Comparison of ENCODE assay signal across 20 cellular contexts in the genomic region with DNA sequence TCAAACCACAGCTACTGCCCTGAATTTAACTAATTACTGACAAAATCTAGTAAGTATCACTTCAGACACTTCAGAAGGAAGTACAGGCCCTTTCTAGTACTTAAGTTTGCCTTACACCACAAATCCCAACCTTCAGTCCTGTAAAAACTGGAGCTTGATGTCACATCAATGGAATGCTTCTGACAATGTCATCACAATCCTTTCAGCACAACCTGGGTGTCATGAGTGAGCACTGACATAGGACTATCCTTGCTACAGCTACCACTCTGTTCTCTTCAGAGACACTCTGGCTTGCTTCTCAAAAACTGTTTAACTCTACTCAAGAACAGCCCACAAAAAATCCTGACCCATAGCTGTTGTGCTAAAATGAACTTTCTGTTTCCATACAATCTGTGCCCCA.
A peak's percentile ranks its signal among the peaks of the same experiment; 100 is the strongest.
DNase-seq lines count a peak whose midpoint lies in the region; ATAC-seq, FAIRE-seq and TF ChIP-seq lines count a peak whose summit lies in the region.
"Had no signal": no experiment of that assay in that cellular context is flagged by ENCODE, and none has a peak within 500 bp of the region (broad histone marks: within the 10 kb centered on the region; RNA-seq: fewer than 3 reads in every experiment).

No MANE protein-coding gene starts in this region.

- no peak overlapping the region for H3K9ac ChIP-seq in HepG2 (ENCODE audit: insufficient read depth, low read depth, low read length)
- H3K9ac ChIP-seq: GM23248 had no signal

- intact Hi-C loops in Right ventricle myocardium superior (cut with DNase I) (no loop called here), left ventricle myocardium inferior (cut with micrococcal nuclease) (no loop called here), natural killer cell (cut with micrococcal nuclease) (no loop called here), A673 (cut with micrococcal nuclease; ENCODE audit: unreplicated experiment) (no loop called here), HepG2 (cut with micrococcal nuclease; ENCODE audit: unreplicated experiment) (no loop called here)

- no peaks in the 10 kb centered on the region for H3K4me1 Mint-ChIP-seq in natural killer cell
- H3K4me1 Mint-ChIP-seq: CD14-positive monocyte had no signal

- H3K27me3 ChIP-seq in left ventricle myocardium inferior (ENCODE audit: low read depth) (peaks cover 11% of the 10 kb centered on the region), A673 (replicated peaks; ENCODE audit: insufficient read depth, low read depth, low read length, poor library complexity) (no peaks in the 10 kb centered on the region), HepG2 (ENCODE audit: control insufficient read depth in 1 of 2, insufficient read depth in 2 of 2, low read length in 2 of 2) (peaks cover 0 to 10% of the 10 kb centered on the region in 2 experiments; a peak in 2 of 5 replicates)

- H3K9me3 Mint-ChIP-seq in natural killer cell = no peaks in the 10 kb centered on the region
- H3K9me3 Mint-ChIP-seq: CD8-positive, alpha-beta T cell had no signal

- DNase-seq in Right ventricle myocardium superior (no peak), left ventricle myocardium inferior (no peak), kidney tubule cell (ENCODE audit: low spot score) (peak; percentile 28), natural killer cell (no peak), A673 (ENCODE audit: low spot score) (no peak), HepG2 (ENCODE audit: low spot score) (no peak)
- DNase-seq: CD8-positive, alpha-beta T cell; COR-L47; DMS153; DMS79 treated with DMSO at 0.1 percent for 48 hours; EL; GM23248 had no signal

- no peak overlapping the region for H3K4me2 ChIP-seq in HepG2 (ENCODE audit: low read depth, low read length)
- H3K4me2 ChIP-seq: A549 had no signal

- no TSS peak for BruUV-seq in A673 (replicated peaks; lab: Mats Ljungman, UMichigan)
- no TSS peak for BruUV-seq in HepG2 (replicated peaks; lab: Mats Ljungman, UMichigan)

- H2AFZ ChIP-seq in HepG2 (ENCODE audit: low read length) = no peak overlapping the region
- H2AFZ ChIP-seq: GM23248 had no signal

- TF ChIP-seq POLR2A in HepG2 (IDR thresholded peaks at IDR 0.05; ENCODE audit: insufficient read depth in 1 of 2, low read depth in 2 of 2, low read length in 2 of 2) = no peak

- no peaks in the 10 kb centered on the region for H4K20me1 ChIP-seq in HepG2 (ENCODE audit: insufficient read depth, low read length)

- H3K4me1 ChIP-seq in left ventricle myocardium inferior (peaks cover 20% of the 10 kb centered on the region), A673 (ENCODE audit: insufficient read depth, low read length, poor library complexity, severe bottlenecking) (no peaks in the 10 kb centered on the region), HepG2 (ENCODE audit: insufficient read depth, low read length) (no peaks in the 10 kb centered on the region)
- H3K4me1 ChIP-seq: A549 had no signal

- FAIRE-seq in HepG2 (lab: Jason Lieb, UNC) = no peak
- FAIRE-seq: A549, D721Med, G401.6, GM12891, H54, HTR-8/SVneo had no signal

- peak overlapping the region; percentile 62 for H3K27ac ChIP-seq in left ventricle myocardium inferior (replicated peaks)
- no peak overlapping the region for H3K27ac ChIP-seq in A673 (ENCODE audit: low read depth, low read length, poor library complexity, severe bottlenecking)
- H3K27ac ChIP-seq in HepG2 (ENCODE audit: extremely low read length, insufficient read depth, low read length) = no peak overlapping the region
- H3K27ac ChIP-seq: A549, GM23248 had no signal

- no peak overlapping the region for H3K27ac Mint-ChIP-seq in natural killer cell
- H3K27ac Mint-ChIP-seq: CD14-positive monocyte; CD8-positive, alpha-beta T cell had no signal

- in situ Hi-C loops in HepG2 (cut with HindIII; ENCODE audit: extremely low pct_ligation_motif_present, low pct_unique_long_range_greater_than_20kb) = no loop called here

- TF ChIP-seq EP300 in HepG2 (IDR thresholded peaks at IDR 0.05; ENCODE audit: low read depth in 2 of 2, low read length in 2 of 2) = no peak
- no peak for TF ChIP-seq EP300 in HepG2 (CRISPR knock-in tag; IDR thresholded peaks at IDR 0.05; ENCODE audit: borderline replicate concordance)

- H3K4me3 ChIP-seq in left ventricle myocardium inferior (no peak overlapping the region), A673 (ENCODE audit: low read depth, low read length, poor library complexity, severe bottlenecking) (no peak overlapping the region), HepG2 (replicated peaks in 1 of 3; ENCODE audit: insufficient read depth in 1 of 3, low read depth in 2 of 3, low read length in 3 of 3) (no peak overlapping the region)
- H3K4me3 ChIP-seq: A549, GM23248 had no signal

- TF ChIP-seq CTCF in left ventricle myocardium inferior (IDR thresholded peaks at IDR 0.05; ENCODE audit: borderline replicate concordance) = no peak
- no peak for TF ChIP-seq CTCF in natural killer cell (IDR thresholded peaks at IDR 0.05)
- no peak for TF ChIP-seq CTCF in A673 (conservative IDR thresholded peaks at IDR 0.05; ENCODE audit: low read depth, low read length)
- no peak for TF ChIP-seq CTCF in HepG2 (CRISPR knock-in tag; IDR thresholded peaks at IDR 0.05)

- ATAC-seq in Right ventricle myocardium superior (ENCODE audit: poor library complexity) (peak; percentile 96), natural killer cell (no peak), HepG2 (no peak)
- ATAC-seq: CD8-positive, alpha-beta T cell; HCT116 had no signal

- TF ChIP-seq RAD21 in HepG2 (CRISPR knock-in tag; IDR thresholded peaks at IDR 0.05) = no peak

- POLR2A ChIA-PET in A673 (lab: Charles Lee; ENCODE audit: low non-redundant PET) = no interaction called here
- POLR2A ChIA-PET in HepG2 (lab: Yijun Ruan, JAX) = no interaction called here

- no peaks in the 10 kb centered on the region for H3K36me3 Mint-ChIP-seq in natural killer cell
- H3K36me3 Mint-ChIP-seq: CD14-positive monocyte; CD8-positive, alpha-beta T cell had no signal

- H3K27me3 Mint-ChIP-seq in natural killer cell (ENCODE audit: low read depth in 2 of 2) = peaks cover 11% of the 10 kb centered on the region in 2 donors

- CTCF ChIA-PET in A673 (lab: Charles Lee) (no interaction called here), HepG2 (lab: Yijun Ruan, JAX; ENCODE audit: low intra/inter-chr PET ratio, low total read pairs) (no interaction called here)

- H3K9me3 ChIP-seq in left ventricle myocardium inferior (replicated peaks) = peaks cover 7% of the 10 kb centered on the region
- no peaks in the 10 kb centered on the region for H3K9me3 ChIP-seq in A673 (ENCODE audit: low read depth, low read length, poor library complexity, severe bottlenecking)
- no peaks in the 10 kb centered on the region for H3K9me3 ChIP-seq in HepG2 (ENCODE audit: low read length)
- H3K9me3 ChIP-seq: A549 had no signal

- H3K36me3 ChIP-seq in left ventricle myocardium inferior = no peaks in the 10 kb centered on the region
- H3K36me3 ChIP-seq in A673 (ENCODE audit: insufficient read depth, low read length, poor library complexity, severe bottlenecking) = no peaks in the 10 kb centered on the region
- H3K36me3 ChIP-seq in HepG2 (replicated peaks in 1 of 2; ENCODE audit: control insufficient read depth in 1 of 2, insufficient read depth in 2 of 2, low read length in 2 of 2) = no peaks in the 10 kb centered on the region

- no peaks in the 10 kb centered on the region for H3K79me2 ChIP-seq in HepG2 (ENCODE audit: insufficient read depth, low read length)

- no peak overlapping the region for H3K4me3 Mint-ChIP-seq in natural killer cell
- H3K4me3 Mint-ChIP-seq: CD14-positive monocyte; CD8-positive, alpha-beta T cell had no signal

TF ChIP-seq in HepG2, 621 proteins besides CTCF, POLR2A, EP300 and RAD21 (continues in another document):
- TF ChIP-seq SETDB1 (CRISPR knock-in tag; IDR thresholded peaks at IDR 0.05; ENCODE audit: borderline replicate concordance) = no peak
- TF ChIP-seq ZNF264 (CRISPR knock-in tag; IDR thresholded peaks at IDR 0.05) = no peak
- TF ChIP-seq ARNT (IDR thresholded peaks at IDR 0.05) = no peak
- TF ChIP-seq, protein P1, sequence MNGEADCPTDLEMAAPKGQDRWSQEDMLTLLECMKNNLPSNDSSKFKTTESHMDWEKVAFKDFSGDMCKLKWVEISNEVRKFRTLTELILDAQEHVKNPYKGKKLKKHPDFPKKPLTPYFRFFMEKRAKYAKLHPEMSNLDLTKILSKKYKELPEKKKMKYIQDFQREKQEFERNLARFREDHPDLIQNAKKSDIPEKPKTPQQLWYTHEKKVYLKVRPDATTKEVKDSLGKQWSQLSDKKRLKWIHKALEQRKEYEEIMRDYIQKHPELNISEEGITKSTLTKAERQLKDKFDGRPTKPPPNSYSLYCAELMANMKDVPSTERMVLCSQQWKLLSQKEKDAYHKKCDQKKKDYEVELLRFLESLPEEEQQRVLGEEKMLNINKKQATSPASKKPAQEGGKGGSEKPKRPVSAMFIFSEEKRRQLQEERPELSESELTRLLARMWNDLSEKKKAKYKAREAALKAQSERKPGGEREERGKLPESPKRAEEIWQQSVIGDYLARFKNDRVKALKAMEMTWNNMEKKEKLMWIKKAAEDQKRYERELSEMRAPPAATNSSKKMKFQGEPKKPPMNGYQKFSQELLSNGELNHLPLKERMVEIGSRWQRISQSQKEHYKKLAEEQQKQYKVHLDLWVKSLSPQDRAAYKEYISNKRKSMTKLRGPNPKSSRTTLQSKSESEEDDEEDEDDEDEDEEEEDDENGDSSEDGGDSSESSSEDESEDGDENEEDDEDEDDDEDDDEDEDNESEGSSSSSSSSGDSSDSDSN (CRISPR knock-in tag; IDR thresholded peaks at IDR 0.05) = no peak
- no peak for TF ChIP-seq ZNF691 (CRISPR knock-in tag; IDR thresholded peaks at IDR 0.05; ENCODE audit: borderline replicate concordance, low read depth)
- no peak for TF ChIP-seq ZFP36L1 (CRISPR knock-in tag; IDR thresholded peaks at IDR 0.05)
- no peak for TF ChIP-seq NR2C2 (CRISPR knock-in tag; IDR thresholded peaks at IDR 0.05; ENCODE audit: borderline replicate concordance)
- no peak for TF ChIP-seq IKZF4 (CRISPR knock-in tag; IDR thresholded peaks at IDR 0.05; ENCODE audit: borderline replicate concordance, low read depth, not compliant biosample characterization)
- no peak for TF ChIP-seq ZKSCAN8 (CRISPR knock-in tag; IDR thresholded peaks at IDR 0.05; ENCODE audit: borderline replicate concordance)
- TF ChIP-seq, protein P2, sequence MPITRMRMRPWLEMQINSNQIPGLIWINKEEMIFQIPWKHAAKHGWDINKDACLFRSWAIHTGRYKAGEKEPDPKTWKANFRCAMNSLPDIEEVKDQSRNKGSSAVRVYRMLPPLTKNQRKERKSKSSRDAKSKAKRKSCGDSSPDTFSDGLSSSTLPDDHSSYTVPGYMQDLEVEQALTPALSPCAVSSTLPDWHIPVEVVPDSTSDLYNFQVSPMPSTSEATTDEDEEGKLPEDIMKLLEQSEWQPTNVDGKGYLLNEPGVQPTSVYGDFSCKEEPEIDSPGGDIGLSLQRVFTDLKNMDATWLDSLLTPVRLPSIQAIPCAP (CRISPR knock-in tag; IDR thresholded peaks at IDR 0.05; ENCODE audit: low read depth) = no peak
